ENCODE assay signal across 23 cellular contexts in the genomic region with DNA sequence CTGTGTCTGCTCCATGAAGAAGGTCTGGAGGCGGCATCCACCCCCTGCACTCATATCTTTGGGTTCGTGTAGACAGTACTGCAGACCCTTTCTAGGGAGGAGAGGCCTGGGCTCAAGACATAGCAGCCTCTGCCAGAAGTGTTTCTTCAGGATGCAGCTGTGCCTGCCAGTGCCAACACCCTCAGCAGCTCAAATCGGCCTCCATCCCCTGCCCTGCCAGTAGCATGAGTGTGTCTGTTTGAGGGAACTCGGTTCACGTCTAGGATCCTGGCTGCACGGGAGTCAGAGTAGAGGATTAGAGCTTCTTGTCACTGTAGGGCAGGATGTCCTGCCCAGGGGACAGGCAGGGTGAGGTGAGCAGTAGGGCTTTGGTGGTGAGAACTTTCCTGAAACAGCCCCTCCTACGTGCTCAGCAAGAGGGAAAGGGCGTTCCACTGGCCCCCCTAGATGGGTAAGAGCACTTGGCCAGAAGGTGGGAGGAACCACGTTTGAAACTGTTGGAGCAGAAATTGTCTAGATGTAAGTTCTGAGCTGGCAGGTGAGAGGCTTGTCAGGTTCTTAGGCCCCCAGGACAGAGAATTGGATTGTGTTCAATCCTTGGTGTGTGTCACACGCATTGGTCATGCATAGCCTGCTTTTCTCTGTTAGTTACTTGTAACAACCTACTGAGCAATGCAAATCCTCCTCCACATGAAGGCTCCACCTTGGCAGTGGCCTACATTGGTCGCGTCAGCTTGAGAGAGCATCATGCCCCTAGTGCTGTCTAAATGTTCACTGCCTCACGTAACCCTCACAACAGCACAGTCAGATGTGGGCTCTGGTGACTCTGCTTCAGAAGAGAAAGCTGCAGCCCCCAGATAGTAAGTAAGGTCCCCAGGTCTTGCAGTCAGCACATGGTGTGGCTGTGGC. TPM values are rescaled to one million over a fixed set of nuclear protein-coding genes. Genes with fewer than 3 reads are reported as not detected.
DNase-seq lines count a peak whose midpoint lies in the region; ATAC-seq, FAIRE-seq and TF ChIP-seq lines count a peak whose summit lies in the region.
"Had no signal": no experiment of that assay in that cellular context is flagged by ENCODE, and none has a peak within 500 bp of the region (broad histone marks: within the 10 kb centered on the region; RNA-seq: fewer than 3 reads in every experiment).

No MANE protein-coding gene starts in this region.

- no peak overlapping the region for H3K4me3 ChIP-seq in kidney (ENCODE audit: low read length in 2 of 2)
- no peak overlapping the region for H3K4me3 ChIP-seq in gastrocnemius medialis
- H3K4me3 ChIP-seq in coronary artery = no peak overlapping the region
- H3K4me3 ChIP-seq: adrenal gland, GM23338, right atrium auricular region, uterus had no signal

- TF ChIP-seq CTCF in kidney (IDR thresholded peaks at IDR 0.05; ENCODE audit: borderline replicate concordance, extremely low read depth, insufficient read depth) (no peak), gastrocnemius medialis (IDR thresholded peaks at IDR 0.05 in 4 of 5, conservative IDR thresholded peaks at IDR 0.05 in 1 of 5) (no peak), coronary artery (IDR thresholded peaks at IDR 0.05) (no peak)

- H3K27me3 ChIP-seq in gastrocnemius medialis = no peaks in the 10 kb centered on the region
- H3K27me3 ChIP-seq: adrenal gland, neutrophil, right atrium auricular region, uterus had no signal

- intact Hi-C loops in activated T-helper 1 cell treated with anti-CD3 and anti-CD28 coated beads, Interleukin-12 subunit alpha, Interleukin-12 subunit beta, Interleukin-2, Interleukin-4 antibody, amounts not matched to agents 30 ng/mL and 10 ng/mL and 1 ng/mL, durations not matched to agents 14 hours and 24 hours and 36 hours (cut with micrococcal nuclease) = no loop called here
- intact Hi-C loops in kidney (cut with DNase I) (no loop called here), gastrocnemius medialis (cut with DNase I; ENCODE audit: low total_unique reads) (no loop called here)

- H3K4me1 ChIP-seq in kidney (ENCODE audit: control insufficient read depth in 1 of 2, insufficient read depth in 1 of 2, low read depth in 1 of 2, low read length in 2 of 2) (peaks cover 0 to 3% of the 10 kb centered on the region in 2 donors), gastrocnemius medialis (peaks cover under 1% of the 10 kb centered on the region in 2 donors)
- H3K4me1 ChIP-seq: adrenal gland, uterus had no signal

- H3K4me3 Mint-ChIP-seq in activated T-helper 1 cell treated with anti-CD3 and anti-CD28 coated beads, Interleukin-12 subunit alpha, Interleukin-12 subunit beta, Interleukin-2, Interleukin-4 antibody, amounts not matched to agents 30 ng/mL and 10 ng/mL and 1 ng/mL, durations not matched to agents 14 hours and 24 hours and 36 hours = no peak overlapping the region
- H3K4me3 Mint-ChIP-seq: GM23338; T-helper 1 cell treated with Interleukin-12 subunit alpha and Interleukin-12 subunit beta and Interleukin-4 antibody, amounts not matched to agents 30 μg/mL and 1 μg/mL, for 36 hours had no signal

- no peak overlapping the region for H3K9ac ChIP-seq in kidney (ENCODE audit: low read length in 2 of 2)

- H3K27ac ChIP-seq in kidney (ENCODE audit: low read depth in 2 of 2, low read length in 2 of 2) (no peak overlapping the region), gastrocnemius medialis (no peak overlapping the region), coronary artery (no peak overlapping the region)
- H3K27ac ChIP-seq: adrenal gland, neutrophil, right atrium auricular region, uterus had no signal

- no peaks in the 10 kb centered on the region for H3K9me3 Mint-ChIP-seq in activated naive CD4-positive, alpha-beta T cell treated with anti-CD3 and anti-CD28 coated beads, Interleukin-2, amount 50 U/mL, for 72 hours
- no peaks in the 10 kb centered on the region for H3K9me3 Mint-ChIP-seq in activated T-helper 1 cell treated with anti-CD3 and anti-CD28 coated beads, Interleukin-12 subunit alpha, Interleukin-12 subunit beta, Interleukin-2, Interleukin-4 antibody, amounts not matched to agents 30 ng/mL and 10 ng/mL and 1 ng/mL, durations not matched to agents 14 hours and 24 hours and 36 hours
- H3K9me3 Mint-ChIP-seq: GM23338; T-helper 1 cell treated with Interleukin-12 subunit alpha and Interleukin-12 subunit beta and Interleukin-4 antibody, amounts not matched to agents 30 μg/mL and 1 μg/mL, for 36 hours had no signal

- H3K9me3 ChIP-seq in kidney (ENCODE audit: control insufficient read depth in 1 of 2, low read length in 2 of 2) (no peaks in the 10 kb centered on the region), gastrocnemius medialis (no peaks in the 10 kb centered on the region)
- H3K9me3 ChIP-seq: adrenal gland, neutrophil, right atrium auricular region, uterus had no signal

- no peak for DNase-seq in activated naive CD4-positive, alpha-beta T cell treated with anti-CD3 and anti-CD28 coated beads, Interleukin-2, amount 50 U/mL, for 72 hours (ENCODE audit: low spot score in 2 of 2)
- DNase-seq in activated naive CD4-positive, alpha-beta T cell treated with Interleukin-2 at 50 U/mL for 16 hours = no peak
- DNase-seq in activated T-helper 1 cell treated with anti-CD3 and anti-CD28 coated beads, Interleukin-12 subunit alpha, Interleukin-12 subunit beta, Interleukin-2, Interleukin-4 antibody, amounts not matched to agents 30 ng/mL and 10 ng/mL and 1 ng/mL, durations not matched to agents 14 hours and 24 hours and 36 hours (ENCODE audit: low spot score) = no peak
- peak; percentile 56 for DNase-seq in kidney
- no peak for DNase-seq in GM19238 (ENCODE audit: insufficient read length, low spot score)
- DNase-seq in gastrocnemius medialis = no peak
- no peak for DNase-seq in coronary artery (ENCODE audit: low spot score)
- DNase-seq: ACHN; activated CD8-positive, alpha-beta memory T cell treated with anti-CD3 and anti-CD28 coated beads, Interleukin-2, amount 50 U/mL, for 48 hours; adrenal gland; hippocampal formation; NCI-H1092; NCI-H2107; NCI-H524 treated with DMSO at 0.1 percent for 48 hours; SHP77 treated with DMSO at 0.1 percent for 48 hours; stimulated activated CD4-positive, alpha-beta T cell treated with anti-CD3 and anti-CD28 coated beads, Interleukin-15, amount 100 ng/mL, for 24 hours; uterus had no signal

- FAIRE-seq in kidney (lab: Jason Lieb, UNC) = no peak
- FAIRE-seq: G401.6 had no signal

- H3K4me1 Mint-ChIP-seq in activated T-helper 1 cell treated with anti-CD3 and anti-CD28 coated beads, Interleukin-12 subunit alpha, Interleukin-12 subunit beta, Interleukin-2, Interleukin-4 antibody, amounts not matched to agents 30 ng/mL and 10 ng/mL and 1 ng/mL, durations not matched to agents 14 hours and 24 hours and 36 hours (ENCODE audit: low read depth) = peaks cover 19% of the 10 kb centered on the region
- H3K4me1 Mint-ChIP-seq: GM23338 had no signal

- peaks cover 10 to 24% of the 10 kb centered on the region in 2 donors for H3K36me3 Mint-ChIP-seq in activated naive CD4-positive, alpha-beta T cell treated with anti-CD3 and anti-CD28 coated beads, Interleukin-2, amount 50 U/mL, for 72 hours
- H3K36me3 Mint-ChIP-seq in activated T-helper 1 cell treated with anti-CD3 and anti-CD28 coated beads, Interleukin-12 subunit alpha, Interleukin-12 subunit beta, Interleukin-2, Interleukin-4 antibody, amounts not matched to agents 30 ng/mL and 10 ng/mL and 1 ng/mL, durations not matched to agents 14 hours and 24 hours and 36 hours (ENCODE audit: low read depth) = peaks cover 53% of the 10 kb centered on the region

- peaks cover 26 to 41% of the 10 kb centered on the region in 2 donors for H3K36me3 ChIP-seq in kidney (ENCODE audit: control insufficient read depth in 1 of 2, insufficient read depth in 2 of 2, low read length in 2 of 2)
- H3K36me3 ChIP-seq in gastrocnemius medialis = peaks cover 0 to 47% of the 10 kb centered on the region in 2 donors
- H3K36me3 ChIP-seq: uterus had no signal

- no peaks in the 10 kb centered on the region for H3K27me3 Mint-ChIP-seq in activated T-helper 1 cell treated with anti-CD3 and anti-CD28 coated beads, Interleukin-12 subunit alpha, Interleukin-12 subunit beta, Interleukin-2, Interleukin-4 antibody, amounts not matched to agents 30 ng/mL and 10 ng/mL and 1 ng/mL, durations not matched to agents 14 hours and 24 hours and 36 hours (ENCODE audit: insufficient read depth)

- in situ Hi-C loops in gastrocnemius medialis (cut with MboI; ENCODE audit: low sequenced_read_pairs in 4 of 4) = no loop called here

- no peak for TF ChIP-seq POLR2A in gastrocnemius medialis (IDR thresholded peaks at IDR 0.05)

- no peak for ATAC-seq in activated naive CD4-positive, alpha-beta T cell treated with anti-CD3 and anti-CD28 coated beads, Interleukin-2, amount 50 U/mL, for 72 hours
- ATAC-seq in gastrocnemius medialis = no peak
- ATAC-seq in HG02571 (IDR thresholded peaks at IDR 0.05; ENCODE audit: unreplicated experiment) = no peak
- ATAC-seq: GM23338 had no signal

- peak overlapping the region; percentile 21 to 45 for H3K27ac Mint-ChIP-seq in activated naive CD4-positive, alpha-beta T cell treated with anti-CD3 and anti-CD28 coated beads, Interleukin-2, amount 50 U/mL, for 72 hours
- peak overlapping the region; percentile 61 for H3K27ac Mint-ChIP-seq in activated T-helper 1 cell treated with anti-CD3 and anti-CD28 coated beads, Interleukin-12 subunit alpha, Interleukin-12 subunit beta, Interleukin-2, Interleukin-4 antibody, amounts not matched to agents 30 ng/mL and 10 ng/mL and 1 ng/mL, durations not matched to agents 14 hours and 24 hours and 36 hours
- H3K27ac Mint-ChIP-seq: GM23338; T-helper 1 cell treated with Interleukin-12 subunit alpha and Interleukin-12 subunit beta and Interleukin-4 antibody, amounts not matched to agents 30 μg/mL and 1 μg/mL, for 36 hours had no signal

RNA-seq across cellular contexts. Expression of gene FAM193A, which starts 25.8 kb away (rescaled TPM):
- 10 to 100 TPM; 31.0 to 32.4 TPM for total RNA-seq in activated naive CD4-positive, alpha-beta T cell treated with anti-CD3 and anti-CD28 coated beads, Interleukin-2, amount 50 U/mL, for 72 hours
- total RNA-seq in activated T-helper 1 cell treated with anti-CD3 and anti-CD28 coated beads, Interleukin-12 subunit alpha, Interleukin-12 subunit beta, Interleukin-2, Interleukin-4 antibody, amounts not matched to agents 30 ng/mL and 10 ng/mL and 1 ng/mL, durations not matched to agents 14 hours and 24 hours and 36 hours = 30.4 and 32.2 TPM in 2 replicates
- total RNA-seq in kidney (29.3 TPM), gastrocnemius medialis (10 to 100 TPM; 16.7 to 18.9 (median 18.0) TPM)
- polyA plus RNA-seq in kidney (ENCODE audit: insufficient read depth, low read depth, low replicate concordance) = 6.3 TPM

RNA-seq across cellular contexts. Expression of gene RNF4, which starts 41.7 kb away (rescaled TPM):
- 10 to 100 TPM; 76.0 to 91.1 TPM for total RNA-seq in activated naive CD4-positive, alpha-beta T cell treated with anti-CD3 and anti-CD28 coated beads, Interleukin-2, amount 50 U/mL, for 72 hours
- total RNA-seq in activated T-helper 1 cell treated with anti-CD3 and anti-CD28 coated beads, Interleukin-12 subunit alpha, Interleukin-12 subunit beta, Interleukin-2, Interleukin-4 antibody, amounts not matched to agents 30 ng/mL and 10 ng/mL and 1 ng/mL, durations not matched to agents 14 hours and 24 hours and 36 hours = 93.7 and 112 TPM in 2 replicates
- total RNA-seq in kidney (61.5 TPM), gastrocnemius medialis (10 to 100 TPM; 21.7 to 48.7 (median 34.7) TPM)
- polyA plus RNA-seq in kidney (ENCODE audit: insufficient read depth, low read depth, low replicate concordance) = 24.2 TPM
